Comparison of ENCODE assay signal across 1 cellular context in genomic region chr12:27524489-27524835, GRCh38.
TF ChIP-seq lines count a peak whose summit lies in the region.

No MANE protein-coding gene starts in this region.

TF ChIP-seq in WTC11, 78 proteins besides CTCF, POLR2A, EP300 and RAD21 (continued from another document):
- no peak for TF ChIP-seq ZNF281 (CRISPR knock-in tag; IDR thresholded peaks at IDR 0.05)
- no peak for TF ChIP-seq PRDM15 (CRISPR knock-in tag; IDR thresholded peaks at IDR 0.05)
